ENCODE assay signal across 10 cellular contexts in the genomic region with DNA sequence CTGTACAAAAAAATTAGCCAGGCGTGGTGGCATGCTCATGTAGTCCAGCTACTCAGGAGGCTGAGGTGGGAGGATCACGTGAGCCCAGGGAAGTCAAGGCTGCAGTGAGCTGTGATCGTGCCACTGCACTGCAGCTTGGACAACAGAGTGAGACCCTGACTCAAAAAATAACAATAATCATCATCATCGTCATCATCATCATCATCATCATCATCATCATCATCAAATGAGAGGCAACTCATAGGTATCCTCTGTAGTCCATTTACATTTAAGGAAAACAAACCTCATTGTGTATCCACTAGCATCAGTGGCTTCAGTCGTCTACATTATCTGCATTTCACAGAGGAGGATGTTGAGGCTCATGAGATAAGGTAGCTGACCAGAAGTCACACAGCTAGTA.
"Had no signal": no experiment of that assay in that cellular context is flagged by ENCODE, and none has a peak within 500 bp of the region (broad histone marks: within the 10 kb centered on the region; RNA-seq: fewer than 3 reads in every experiment).

No MANE protein-coding gene starts in this region.

- H3K36me3 Mint-ChIP-seq: WTC11 had no signal

- H3K27me3 ChIP-seq: body of pancreas, heart left ventricle, tibial nerve had no signal

- ATAC-seq: body of pancreas, heart left ventricle, WTC11 had no signal

- H3K9me3 Mint-ChIP-seq: activated CD4-positive, alpha-beta T cell treated with anti-CD3 and anti-CD28 coated beads, Interleukin-2, amount 10 ng/mL, durations not matched to agents 7 days and 5 days; central memory CD8-positive, alpha-beta T cell; WTC11 had no signal

- H2AFZ ChIP-seq: parathyroid adenoma had no signal

- H3K36me3 ChIP-seq: heart left ventricle, tibial nerve had no signal

- FAIRE-seq: frontal cortex had no signal

- H3K4me3 ChIP-seq: body of pancreas, heart left ventricle, tibial nerve had no signal

- H3K27me3 Mint-ChIP-seq: central memory CD8-positive, alpha-beta T cell had no signal

- H3K9ac ChIP-seq: parathyroid adenoma had no signal

- H3K27ac Mint-ChIP-seq: WTC11 had no signal

- DNase-seq: cortex of kidney, heart left ventricle, T1000 had no signal

- H3K4me3 Mint-ChIP-seq: central memory CD8-positive, alpha-beta T cell; WTC11 had no signal

- H3K27ac ChIP-seq: body of pancreas, parathyroid adenoma had no signal

- H3K9me3 ChIP-seq: body of pancreas, heart left ventricle, tibial nerve had no signal
